ENCODE assay signal across 11 cellular contexts in genomic region chr10:131743190-131744151, GRCh38.
DNase-seq lines count a peak whose midpoint lies in the region; ATAC-seq and TF ChIP-seq lines count a peak whose summit lies in the region.
"Had no signal": no experiment of that assay in that cellular context is flagged by ENCODE, and none has a peak within 500 bp of the region (broad histone marks: within the 10 kb centered on the region; RNA-seq: fewer than 3 reads in every experiment).

No MANE protein-coding gene starts in this region.

- DNase-seq in GDM1 (lab: John Stamatoyannopoulos, UW) (peak; percentile 83), inferior parietal cortex (ENCODE audit: extremely low spot score) (peak; percentile 47), HUDEP-2 (lab: John Stamatoyannopoulos, UW; ENCODE audit: unreplicated experiment in 76 of 76) (no peak), uterus (no peak), D341Med (ENCODE audit: low spot score) (no peak)
- DNase-seq in activated CD4-positive, alpha-beta memory T cell treated with anti-CD3 and anti-CD28 coated beads for 36 hours, result no peak
- DNase-seq: HCEC 1CT, lower lobe of right lung, NCI-H774 had no signal

- H3K27ac ChIP-seq in HUES6 (ENCODE audit: low read depth, low read length) (no peak overlapping the region), uterus (no peak overlapping the region)
- H3K27ac ChIP-seq: lower lobe of right lung had no signal

- H3K36me3 ChIP-seq in HUES6 (ENCODE audit: control insufficient read depth, insufficient read depth, low read length), result no peaks in the 10 kb centered on the region
- H3K36me3 ChIP-seq in uterus, result no peaks in the 10 kb centered on the region
- H3K36me3 ChIP-seq: lower lobe of right lung had no signal

- H3K27ac Mint-ChIP-seq in activated CD4-positive, alpha-beta memory T cell treated with anti-CD3 and anti-CD28 coated beads for 36 hours, result no peak overlapping the region

- H3K4me3 Mint-ChIP-seq in activated CD4-positive, alpha-beta memory T cell treated with anti-CD3 and anti-CD28 coated beads for 36 hours, result no peak overlapping the region

- H3K27me3 ChIP-seq in HUES6 (ENCODE audit: control insufficient read depth, insufficient read depth, low read length), result peaks cover 16% of the 10 kb centered on the region; the same call in 1 of the 2 replicates
- no peaks in the 10 kb centered on the region for H3K27me3 ChIP-seq in uterus

- TF ChIP-seq CTCF in uterus (IDR thresholded peaks at IDR 0.05), result no peak

- peak overlapping the region; percentile 51 for H3K9ac ChIP-seq in HUES6 (ENCODE audit: low read length)

- CTCF ChIA-PET in activated CD4-positive, alpha-beta memory T cell treated with anti-CD3 and anti-CD28 coated beads for 36 hours (lab: Charles Lee), result no interaction called here

- peak; percentile 73 for ATAC-seq in GM21576 (IDR thresholded peaks at IDR 0.05; ENCODE audit: unreplicated experiment)
- ATAC-seq: lower lobe of right lung had no signal

- peaks cover 18% of the 10 kb centered on the region for H3K4me1 ChIP-seq in HUES6 (ENCODE audit: control insufficient read depth, insufficient read depth, low read length)
- H3K4me1 ChIP-seq in uterus, result no peaks in the 10 kb centered on the region
- H3K4me1 ChIP-seq: lower lobe of right lung had no signal

- no peak for TF ChIP-seq POLR2A in uterus (IDR thresholded peaks at IDR 0.05)

- H3K4me3 ChIP-seq in HUES6 (ENCODE audit: low read depth, low read length), result no peak overlapping the region
- no peak overlapping the region for H3K4me3 ChIP-seq in uterus
- H3K4me3 ChIP-seq: lower lobe of right lung had no signal

- intact Hi-C loops in uterus (cut with DNase I; ENCODE audit: low total_unique reads), result no loop called here
- intact Hi-C loops in activated CD4-positive, alpha-beta memory T cell treated with anti-CD3 and anti-CD28 coated beads for 36 hours (cut with micrococcal nuclease), result no loop called here

- H3K9me3 Mint-ChIP-seq in activated CD4-positive, alpha-beta memory T cell treated with anti-CD3 and anti-CD28 coated beads for 36 hours, result peaks cover 5% of the 10 kb centered on the region

- POLR2A ChIA-PET in activated CD4-positive, alpha-beta memory T cell treated with anti-CD3 and anti-CD28 coated beads for 36 hours (lab: Charles Lee), result no interaction called here

- no peaks in the 10 kb centered on the region for H3K4me1 Mint-ChIP-seq in activated CD4-positive, alpha-beta memory T cell treated with anti-CD3 and anti-CD28 coated beads for 36 hours (ENCODE audit: low read depth)

- no peaks in the 10 kb centered on the region for H3K36me3 Mint-ChIP-seq in activated CD4-positive, alpha-beta memory T cell treated with anti-CD3 and anti-CD28 coated beads for 36 hours

- H3K9me3 ChIP-seq in HUES6 (ENCODE audit: control insufficient read depth, insufficient read depth, low read depth, low read length) (no peaks in the 10 kb centered on the region), uterus (no peaks in the 10 kb centered on the region)
- H3K9me3 ChIP-seq: lower lobe of right lung had no signal

- H3K27me3 Mint-ChIP-seq in activated CD4-positive, alpha-beta memory T cell treated with anti-CD3 and anti-CD28 coated beads for 36 hours, result peaks cover 27% of the 10 kb centered on the region

Comparison
In these comparisons a context has a peak if more than half of its experiments do, and no peak if none do; other contexts are left out.
1. DNase-seq: peak in GDM1 (single experiment) and inferior parietal cortex (single experiment); none in HUDEP-2 (0 of 76), uterus (0 of 2), D341Med (single experiment) and activated CD4-positive, alpha-beta memory T cell treated with anti-CD3 and anti-CD28 coated beads for 36 hours (single experiment).